In the genomic region with DNA sequence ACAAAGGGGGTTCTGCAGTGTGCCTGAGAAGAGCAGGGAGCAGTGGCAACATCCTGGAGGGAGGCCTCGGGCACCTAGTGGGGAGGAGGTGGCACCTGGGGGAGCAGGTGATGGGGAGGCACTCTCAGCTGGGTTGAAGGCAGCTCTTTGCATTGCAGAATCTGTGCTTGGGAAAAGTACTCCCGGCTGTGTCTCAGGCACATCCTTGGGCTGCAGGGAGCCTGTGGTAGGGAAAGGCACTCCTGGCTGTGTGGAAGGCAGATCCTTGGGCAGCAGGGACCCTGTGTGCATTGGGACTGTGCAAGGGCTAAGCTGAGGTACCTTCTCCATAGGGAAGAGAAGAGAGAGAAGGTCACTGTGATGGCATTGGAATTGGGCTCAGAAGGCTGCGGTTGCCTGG, we compare ENCODE assay signal across 16 cellular contexts. TPM values are rescaled to one million over a fixed set of nuclear protein-coding genes. Genes with fewer than 3 reads are reported as not detected.
"Had no signal": no experiment of that assay in that cellular context is flagged by ENCODE, and none has a peak within 500 bp of the region (broad histone marks: within the 10 kb centered on the region; RNA-seq: fewer than 3 reads in every experiment).

No MANE protein-coding gene starts in this region.

- H3K27ac ChIP-seq: brain microvascular endothelial cell, esophagus muscularis mucosa, SJSA1, transverse colon had no signal

- H3K4me3 ChIP-seq: dorsolateral prefrontal cortex, esophagus muscularis mucosa, SJSA1, transverse colon had no signal

- H3K9me3 ChIP-seq: esophagus muscularis mucosa, SJSA1, transverse colon had no signal

- DNase-seq: activated CD4-positive, alpha-beta T cell treated with anti-CD3 and anti-CD28 coated beads for 1 hour; amygdala; brain microvascular endothelial cell; hypothalamus; stimulated activated CD4-positive, alpha-beta T cell treated with anti-CD3 and anti-CD28 coated beads, Interleukin-15, amount 100 ng/mL, for 24 hours; stimulated activated CD4-positive, alpha-beta T cell treated with anti-CD3 and anti-CD28 coated beads, Interleukin-4, amount 100 ng/mL, for 4 hours; T-helper 9 cell; transverse colon had no signal

- H3K27me3 ChIP-seq: brain microvascular endothelial cell, SJSA1, transverse colon had no signal

- H3K36me3 ChIP-seq: brain microvascular endothelial cell, esophagus muscularis mucosa, SJSA1, transverse colon had no signal

RNA-seq across cellular contexts. Expression of a gene that starts 52.8 kb away (rescaled TPM):
- total RNA-seq: activated T-helper 2 cell treated with anti-CD3 and anti-CD28 coated beads, Interferon-gamma antibody, Interleukin-2, Interleukin-4, amounts not matched to agents 10 μg/mL and 5 μg/mL and 100 μg/mL, durations not matched to agents 14 hours and 24 hours and 36 hours; cerebellum; esophagus muscularis mucosa; fibroblast of villous mesenchyme; mucosa of gallbladder; osteoblast; SJSA1; transverse colon had no signal
